In genomic region chr9:121746411-121746810, GRCh38 we compare ENCODE assay signal across 21 cellular contexts.
DNase-seq lines count a peak whose midpoint lies in the region; ATAC-seq and TF ChIP-seq lines count a peak whose summit lies in the region.
"Had no signal": no experiment of that assay in that cellular context is flagged by ENCODE, and none has a peak within 500 bp of the region (broad histone marks: within the 10 kb centered on the region; RNA-seq: fewer than 3 reads in every experiment).

No MANE protein-coding gene starts in this region.

- H2BK15ac ChIP-seq in neuronal stem cell (ENCODE audit: low read length), result no peak overlapping the region

- no peak for ATAC-seq in activated CD8-positive, alpha-beta memory T cell treated with anti-CD3 and anti-CD28 coated beads, Interleukin-2, amount 10 ng/mL, durations not matched to agents 7 days and 5 days
- ATAC-seq in GM21367 (IDR thresholded peaks at IDR 0.05; ENCODE audit: unreplicated experiment), result no peak
- ATAC-seq: left ventricle myocardium superior, PC-3, right lobe of liver had no signal

- DNase-seq in activated CD8-positive, alpha-beta memory T cell treated with anti-CD3 and anti-CD28 coated beads, Interleukin-2, amount 10 ng/mL, durations not matched to agents 7 days and 5 days, result no peak
- DNase-seq in activated CD8-positive, alpha-beta memory T cell treated with anti-CD3 and anti-CD28 coated beads for 24 hours, result no peak
- DNase-seq in adrenal gland (no peak), neuronal stem cell (ENCODE audit: low spot score) (no peak), tibial nerve (ENCODE audit: low spot score in 2 of 2) (no peak), colonic mucosa (no peak), posterior vena cava (ENCODE audit: low spot score) (no peak)
- DNase-seq: 8988T; activated CD4-positive, alpha-beta T cell treated with anti-CD3 and anti-CD28 coated beads, Interleukin-2, amount 50 U/mL, for 4 hours; activated gamma-delta T cell; amygdala; effector memory CD4-positive, alpha-beta T cell; H7; left ventricle myocardium superior; NCI-H1694; NCI-H774; PC-3; right lobe of liver; SJCRH30; thyroid gland had no signal

- no peak overlapping the region for H2BK120ac ChIP-seq in neuronal stem cell (ENCODE audit: low read depth, low read length)

- TF ChIP-seq CTCF in adrenal gland (IDR thresholded peaks at IDR 0.05) (no peak), tibial nerve (IDR thresholded peaks at IDR 0.05) (no peak), colonic mucosa (IDR thresholded peaks at IDR 0.05) (no peak)

- H2AK5ac ChIP-seq in neuronal stem cell (ENCODE audit: low read depth, low read length), result no peak overlapping the region

- 89 to 93% (median 91%) methylated on average over 5 of the region's 5 CpGs for WGBS in adrenal gland, 4 donors
- no CpG with 5 or more reads among the region's 5 CpGs for WGBS in neuronal stem cell (ENCODE audit: extremely low coverage in 2 of 2, insufficient read length in 2 of 2, insufficient replicate concordance in 1 of 2), 2 donors
- WGBS in tibial nerve, 2 donors, result 79 to 84% methylated on average over 5 of the region's 5 CpGs

- H3K36me3 ChIP-seq in adrenal gland (replicated peaks in 1 of 2), result no peaks in the 10 kb centered on the region
- H3K36me3 ChIP-seq in neuronal stem cell (replicated peaks in 1 of 2; ENCODE audit: control insufficient read depth in 2 of 2, insufficient read depth in 2 of 2, low read length in 2 of 2), result peaks cover 0 to 6% of the 10 kb centered on the region in 2 donors
- no peaks in the 10 kb centered on the region for H3K36me3 ChIP-seq in tibial nerve
- H3K36me3 ChIP-seq in colonic mucosa, result no peaks in the 10 kb centered on the region
- H3K36me3 ChIP-seq: right lobe of liver, SJCRH30, thyroid gland had no signal

- no peaks in the 10 kb centered on the region for H3K27me3 Mint-ChIP-seq in activated CD8-positive, alpha-beta memory T cell treated with anti-CD3 and anti-CD28 coated beads, Interleukin-2, amount 10 ng/mL, durations not matched to agents 7 days and 5 days

- no peaks in the 10 kb centered on the region for H3K9me3 Mint-ChIP-seq in activated CD8-positive, alpha-beta memory T cell treated with anti-CD3 and anti-CD28 coated beads, Interleukin-2, amount 10 ng/mL, durations not matched to agents 7 days and 5 days (ENCODE audit: low read depth)

- H4K8ac ChIP-seq in neuronal stem cell (ENCODE audit: low read depth, low read length), result no peak overlapping the region

- no peak overlapping the region for H3K4ac ChIP-seq in neuronal stem cell (ENCODE audit: low read length)

- no peaks in the 10 kb centered on the region for H3K36me3 Mint-ChIP-seq in activated CD8-positive, alpha-beta memory T cell treated with anti-CD3 and anti-CD28 coated beads, Interleukin-2, amount 10 ng/mL, durations not matched to agents 7 days and 5 days

- H3K9me3 ChIP-seq in adrenal gland (replicated peaks in 1 of 3), result no peaks in the 10 kb centered on the region
- H3K9me3 ChIP-seq in neuronal stem cell (replicated peaks in 1 of 2; ENCODE audit: control insufficient read depth in 2 of 2, insufficient read depth in 1 of 2, low read depth in 1 of 2, low read length in 2 of 2), result no peaks in the 10 kb centered on the region
- no peaks in the 10 kb centered on the region for H3K9me3 ChIP-seq in tibial nerve
- no peaks in the 10 kb centered on the region for H3K9me3 ChIP-seq in colonic mucosa
- H3K9me3 ChIP-seq: right lobe of liver, SJCRH30, thyroid gland had no signal

- H3K4me1 Mint-ChIP-seq in activated CD8-positive, alpha-beta memory T cell treated with anti-CD3 and anti-CD28 coated beads, Interleukin-2, amount 10 ng/mL, durations not matched to agents 7 days and 5 days, result peaks cover 21% of the 10 kb centered on the region

- no peak overlapping the region for H2BK5ac ChIP-seq in neuronal stem cell (ENCODE audit: low read length)

- H3K18ac ChIP-seq in neuronal stem cell (ENCODE audit: low read length), result peak overlapping the region; percentile 23

- H3K4me3 ChIP-seq in adrenal gland (no peak overlapping the region), neuronal stem cell (ENCODE audit: low read length in 2 of 2) (no peak overlapping the region), tibial nerve (no peak overlapping the region), colonic mucosa (no peak overlapping the region)
- H3K4me3 ChIP-seq: right lobe of liver, SJCRH30, thyroid gland had no signal

- no peak for TF ChIP-seq EP300 in tibial nerve (IDR thresholded peaks at IDR 0.05)

- H2AFZ ChIP-seq in neuronal stem cell (ENCODE audit: low read length), result no peak overlapping the region

- H3K4me1 ChIP-seq in adrenal gland (replicated peaks in 1 of 2) (peaks cover 76 to 87% of the 10 kb centered on the region in 2 donors), neuronal stem cell (ENCODE audit: control insufficient read depth in 2 of 2, insufficient read depth in 1 of 2, low read depth in 1 of 2, low read length in 2 of 2) (peaks cover 35 to 55% of the 10 kb centered on the region in 2 donors), tibial nerve (peaks cover 0 to 95% (median 81%) of the 10 kb centered on the region in 4 donors), colonic mucosa (peaks cover 13% of the 10 kb centered on the region)

- H3K27ac ChIP-seq in adrenal gland, result peak overlapping the region in 3 of 5 donors; percentile 34 to 91 (median 52)
- H3K27ac ChIP-seq in neuronal stem cell (replicated peaks; ENCODE audit: low read length), result no peak overlapping the region
- peak overlapping the region; percentile 28 to 99 (median 92) for H3K27ac ChIP-seq in tibial nerve
- H3K27ac ChIP-seq in colonic mucosa, result no peak overlapping the region
- H3K27ac ChIP-seq: right lobe of liver, SJCRH30 had no signal

- peaks cover 34% of the 10 kb centered on the region for H3K79me1 ChIP-seq in neuronal stem cell (ENCODE audit: low read depth, low read length)

- H3K4me2 ChIP-seq in neuronal stem cell (ENCODE audit: insufficient read depth, low read length, poor library complexity, severe bottlenecking), result no peak overlapping the region

- intact Hi-C loops in adrenal gland (cut with DNase I), result loop anchor here in 1 of 2 donors (5.0 kb wide), 1 partner anchor 251 kb away; no protein-coding TSS in a partner anchor
- intact Hi-C loops in colonic mucosa (cut with DNase I), result loop anchor here (5.0 kb wide), 1 partner anchor 246 kb away; no protein-coding TSS in a partner anchor
- intact Hi-C loops in posterior vena cava (cut with DNase I), result no loop called here

- no peak for TF ChIP-seq POLR2A in adrenal gland (IDR thresholded peaks at IDR 0.05)
- no peak for TF ChIP-seq POLR2A in tibial nerve (IDR thresholded peaks at IDR 0.05)

- H3K27ac Mint-ChIP-seq in activated CD8-positive, alpha-beta memory T cell treated with anti-CD3 and anti-CD28 coated beads, Interleukin-2, amount 10 ng/mL, durations not matched to agents 7 days and 5 days, result peak overlapping the region; percentile 1

- H2BK12ac ChIP-seq in neuronal stem cell (ENCODE audit: low read length), result no peak overlapping the region

- peak overlapping the region; percentile 23 for H4K91ac ChIP-seq in neuronal stem cell (ENCODE audit: low read depth, low read length, poor library complexity)

- H3K14ac ChIP-seq in neuronal stem cell (ENCODE audit: low read length), result no peak overlapping the region

- H3K23ac ChIP-seq in neuronal stem cell (ENCODE audit: low read depth, low read length, poor library complexity), result no peak overlapping the region

- H3K4me3 Mint-ChIP-seq in activated CD8-positive, alpha-beta memory T cell treated with anti-CD3 and anti-CD28 coated beads, Interleukin-2, amount 10 ng/mL, durations not matched to agents 7 days and 5 days, result no peak overlapping the region

- CTCF ChIA-PET in activated CD8-positive, alpha-beta memory T cell treated with anti-CD3 and anti-CD28 coated beads, Interleukin-2, amount 10 ng/mL, durations not matched to agents 7 days and 5 days (lab: Charles Lee), result interaction anchor here (1.1 to 2.4 kb wide), 7 partner anchors 11 to 245 kb away, joined by 3 to 5 read pairs (median 4); no protein-coding TSS in a partner anchor

- no peaks in the 10 kb centered on the region for H3K27me3 ChIP-seq in adrenal gland
- H3K27me3 ChIP-seq in neuronal stem cell (ENCODE audit: control insufficient read depth in 3 of 3, insufficient read depth in 3 of 3, low read depth in 1 of 3, low read length in 3 of 3), result no peaks in the 10 kb centered on the region
- H3K27me3 ChIP-seq in tibial nerve, result no peaks in the 10 kb centered on the region
- no peaks in the 10 kb centered on the region for H3K27me3 ChIP-seq in colonic mucosa
- H3K27me3 ChIP-seq: right lobe of liver, SJCRH30, thyroid gland had no signal

- H3K9ac ChIP-seq in neuronal stem cell (ENCODE audit: low read depth, low read length, poor library complexity), result no peak overlapping the region
- no peak overlapping the region for H3K9ac ChIP-seq in colonic mucosa (ENCODE audit: low read depth in 2 of 2, low read length in 2 of 2)

Comparison
In these comparisons a context has a peak if more than half of its experiments do, and no peak if none do; other contexts are left out.
1. H3K27ac ChIP-seq: peak in adrenal gland (3 of 5) and tibial nerve (4 of 4); none in neuronal stem cell (single experiment) and colonic mucosa (single experiment).